Comparison of ENCODE assay signal across 8 cellular contexts in genomic region chr14:23070262-23071129, GRCh38. TPM values are rescaled to one million over a fixed set of nuclear protein-coding genes. Genes with fewer than 3 reads are reported as not detected.
DNase-seq lines count a peak whose midpoint lies in the region; ATAC-seq, FAIRE-seq and TF ChIP-seq lines count a peak whose summit lies in the region.

No MANE protein-coding gene starts in this region.

- H3K4me3 ChIP-seq in A549 (peak overlapping the region; percentile 69), HUES48 (ENCODE audit: low read depth, low read length) (peak overlapping the region; percentile 85), breast epithelium (peak overlapping the region; percentile 56 to 77 (median 57)), mucosa of stomach (ENCODE audit: low read length) (peak overlapping the region; percentile 29)

- TF ChIP-seq EP300 in A549 (IDR thresholded peaks at IDR 0.05), result no peak

- FAIRE-seq in A549 (lab: Jason Lieb, UNC), result no peak

- ATAC-seq in A549, result no peak
- no peak for ATAC-seq in HG03439 (IDR thresholded peaks at IDR 0.05; ENCODE audit: unreplicated experiment)

- TF ChIP-seq POLR2A in A549 (IDR thresholded peaks at IDR 0.05; ENCODE audit: low read length), result no peak
- no peak for TF ChIP-seq POLR2A in breast epithelium (IDR thresholded peaks at IDR 0.05)

- intact Hi-C loops in breast epithelium (cut with DNase I; ENCODE audit: low total_unique reads), result no loop called here

- WGBS in A549 (ENCODE audit: missing lambda C conversion rate), result 9% methylated on average over 10 of the region's 10 CpGs

- peaks cover 32% of the 10 kb centered on the region for H3K4me1 ChIP-seq in A549
- peaks cover 27% of the 10 kb centered on the region for H3K4me1 ChIP-seq in HUES48 (ENCODE audit: control insufficient read depth, insufficient read depth, low read length)
- peaks cover 7 to 13% of the 10 kb centered on the region in 2 donors for H3K4me1 ChIP-seq in breast epithelium
- H3K4me1 ChIP-seq in mucosa of stomach (ENCODE audit: control insufficient read depth, insufficient read depth, low read length), result peaks cover 24% of the 10 kb centered on the region

- H3K27ac ChIP-seq in A549 (peak overlapping the region; percentile 84 to 92), HUES48 (ENCODE audit: low read depth, low read length) (peak overlapping the region; percentile 89), breast epithelium (peak overlapping the region; percentile 8 to 84)

- H3K9ac ChIP-seq in HUES48 (ENCODE audit: low read depth, low read length) (peak overlapping the region; percentile 95), mucosa of stomach (ENCODE audit: low read length) (peak overlapping the region; percentile 67)

- H3K4me2 ChIP-seq in A549, result peak overlapping the region; percentile 97

- H3K27me3 ChIP-seq in HUES48 (ENCODE audit: control insufficient read depth, insufficient read depth, low read length) (no peaks in the 10 kb centered on the region), breast epithelium (no peaks in the 10 kb centered on the region), mucosa of stomach (ENCODE audit: control insufficient read depth, insufficient read depth, low read length) (no peaks in the 10 kb centered on the region)

- H3K9me3 ChIP-seq in A549 (no peaks in the 10 kb centered on the region), HUES48 (ENCODE audit: control insufficient read depth, insufficient read depth, low read length) (no peaks in the 10 kb centered on the region), breast epithelium (no peaks in the 10 kb centered on the region), mucosa of stomach (ENCODE audit: control insufficient read depth, low read length) (no peaks in the 10 kb centered on the region)

- TF ChIP-seq CTCF in A549 (IDR thresholded peaks at IDR 0.05) (no peak), breast epithelium (IDR thresholded peaks at IDR 0.05) (no peak)

- POLR2A ChIA-PET in A549 (lab: Yijun Ruan, JAX), result interaction anchor here (0.6 to 3.7 kb wide), 5 partner anchors 8 to 232 kb away, joined by 3 to 36 read pairs (median 7); partner anchors contain the start of genes ACIN1, C14orf119 and PPP1R3E

- H3K36me3 ChIP-seq in HUES48 (ENCODE audit: control insufficient read depth, insufficient read depth, low read length), result peaks cover 68% of the 10 kb centered on the region
- no peaks in the 10 kb centered on the region for H3K36me3 ChIP-seq in breast epithelium
- H3K36me3 ChIP-seq in mucosa of stomach (ENCODE audit: control insufficient read depth, insufficient read depth, low read length), result peaks cover 21% of the 10 kb centered on the region

- TF ChIP-seq RAD21 in A549 (conservative IDR thresholded peaks at IDR 0.05 in 1 of 2, IDR thresholded peaks at IDR 0.05 in 1 of 2), result no peak

- DNase-seq in A549 (ENCODE audit: low read depth in 1 of 2, low spot score in 1 of 2) (no peak), breast epithelium (ENCODE audit: low spot score in 2 of 2) (no peak), anterior cingulate cortex (lab: John Stamatoyannopoulos, UW) (no peak), DMS53 treated with DMSO at 0.1 percent for 48 hours (lab: John Stamatoyannopoulos, UW; ENCODE audit: unreplicated experiment) (no peak)
- no peak for DNase-seq in stimulated activated CD4-positive, alpha-beta T cell treated with anti-CD3 and anti-CD28 coated beads, Interleukin-2, amount 100 ng/mL, for 24 hours

- CTCF ChIA-PET in A549 (lab: Yijun Ruan, JAX), result interaction anchor here (0.6 to 4.3 kb wide), 19 partner anchors 8 to 143 kb away, joined by 3 to 24 read pairs (median 6); partner anchors contain the start of genes ACIN1 and C14orf119

TF ChIP-seq in A549, 52 proteins besides CTCF, POLR2A, EP300 and RAD21:
- TF ChIP-seq EHF (CRISPR knock-in tag; IDR thresholded peaks at IDR 0.05) (no peak), SMC3 (IDR thresholded peaks at IDR 0.05) (no peak), CEBPB (IDR thresholded peaks at IDR 0.05) (no peak), RFX5 (IDR thresholded peaks at IDR 0.05) (no peak), NR3C1 (IDR thresholded peaks at IDR 0.05) (no peak), RCOR1 (IDR thresholded peaks at IDR 0.05; ENCODE audit: low read depth, low read length) (no peak), CBX8 (IDR thresholded peaks at IDR 0.05) (no peak), TFCP2L1 (CRISPR knock-in tag; IDR thresholded peaks at IDR 0.05) (no peak)
- TF ChIP-seq, protein P1, sequence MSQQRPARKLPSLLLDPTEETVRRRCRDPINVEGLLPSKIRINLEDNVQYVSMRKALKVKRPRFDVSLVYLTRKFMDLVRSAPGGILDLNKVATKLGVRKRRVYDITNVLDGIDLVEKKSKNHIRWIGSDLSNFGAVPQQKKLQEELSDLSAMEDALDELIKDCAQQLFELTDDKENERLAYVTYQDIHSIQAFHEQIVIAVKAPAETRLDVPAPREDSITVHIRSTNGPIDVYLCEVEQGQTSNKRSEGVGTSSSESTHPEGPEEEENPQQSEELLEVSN (IDR thresholded peaks at IDR 0.05; ENCODE audit: borderline replicate concordance, low read depth), result no peak
TF ChIP-seq in A549: peak in this region for 0.

RNA-seq across cellular contexts. Expression of gene CDH24, which starts 13.2 kb away (rescaled TPM):
- polyA plus RNA-seq in A549 (2011; rRNA removed), result 4.8 and 4.9 TPM in 2 replicates
- polyA plus RNA-seq in A549 (2012; cell fraction: cytosol; rRNA removed), result 13.4 and 15.7 TPM in 2 replicates
- 158 and 162 TPM in 2 replicates for polyA plus RNA-seq in A549 (2012; cell fraction: nucleus; rRNA removed)
- 5.0 to 5.3 TPM (median 5.1 TPM) in 3 replicates for polyA plus RNA-seq in A549 (2017; fragmentation: RNase III; extraction: RNeasy Plus Mini Kit Qiagen cat#74134 plus additional on column Dnase treatment)
- 3.9 and 8.1 TPM in 2 replicates for polyA minus RNA-seq in A549 (2011; rRNA and poly(A)+ RNA removed)
- 1 to 10 TPM; 2.2 to 5.2 (median 3.2) TPM for total RNA-seq in breast epithelium

RNA-seq across cellular contexts. Expression of gene ACIN1, which starts 24.4 kb away (rescaled TPM):
- 126 and 140 TPM in 2 replicates for polyA plus RNA-seq in A549 (2011; rRNA removed)
- 82.3 and 85.6 TPM in 2 replicates for polyA plus RNA-seq in A549 (2012; cell fraction: cytosol; rRNA removed)
- polyA plus RNA-seq in A549 (2012; cell fraction: nucleus; rRNA removed), result 244 and 317 TPM in 2 replicates
- 144 to 150 TPM (median 147 TPM) in 3 replicates for polyA plus RNA-seq in A549 (2017; fragmentation: RNase III; extraction: RNeasy Plus Mini Kit Qiagen cat#74134 plus additional on column Dnase treatment)
- 106 and 121 TPM in 2 replicates for polyA minus RNA-seq in A549 (2011; rRNA and poly(A)+ RNA removed)
- total RNA-seq in breast epithelium, result 100 to 1,000 TPM; 106 to 151 (median 145) TPM

RNA-seq across cellular contexts. Expression of gene C14orf119, which starts 24.8 kb away (rescaled TPM):
- polyA plus RNA-seq in A549 (2011; rRNA removed), result 82.5 and 107 TPM in 2 replicates
- polyA plus RNA-seq in A549 (2012; cell fraction: cytosol; rRNA removed), result 53.1 and 63.1 TPM in 2 replicates
- polyA plus RNA-seq in A549 (2012; cell fraction: nucleus; rRNA removed), result 21.8 and 29.1 TPM in 2 replicates
- 94.8 to 102 TPM (median 99.2 TPM) in 3 replicates for polyA plus RNA-seq in A549 (2017; fragmentation: RNase III; extraction: RNeasy Plus Mini Kit Qiagen cat#74134 plus additional on column Dnase treatment)
- polyA minus RNA-seq in A549 (2011; rRNA and poly(A)+ RNA removed), result 69.8 and 95.8 TPM in 2 replicates
- total RNA-seq in breast epithelium, result 10 to 100 TPM; 29.6 to 34.4 (median 32.8) TPM

RNA-seq across cellular contexts. Expression of gene PSMB11, which starts 28.5 kb away (rescaled TPM):
- polyA plus RNA-seq in A549 (2011; rRNA removed) (not detected in 2 replicates), A549 (2017; fragmentation: RNase III; extraction: RNeasy Plus Mini Kit Qiagen cat#74134 plus additional on column Dnase treatment) (not detected in 3 replicates)
- not detected in 2 replicates for polyA plus RNA-seq in A549 (2012; cell fraction: cytosol; rRNA removed)
- polyA plus RNA-seq in A549 (2012; cell fraction: nucleus; rRNA removed), result not detected in 2 replicates
- polyA minus RNA-seq in A549 (2011; rRNA and poly(A)+ RNA removed), result not detected in 2 replicates
- not detected for total RNA-seq in breast epithelium

RNA-seq across cellular contexts. Expression of gene CIROP, which starts 34.3 kb away (rescaled TPM):
- polyA plus RNA-seq in A549 (2011; rRNA removed) (0.03 TPM in 1 of 2 replicates, not detected in the other), A549 (2017; fragmentation: RNase III; extraction: RNeasy Plus Mini Kit Qiagen cat#74134 plus additional on column Dnase treatment) (not detected in 3 replicates)
- not detected in 2 replicates for polyA plus RNA-seq in A549 (2012; cell fraction: cytosol; rRNA removed)
- polyA plus RNA-seq in A549 (2012; cell fraction: nucleus; rRNA removed), result not detected in 2 replicates
- polyA minus RNA-seq in A549 (2011; rRNA and poly(A)+ RNA removed), result not detected in 2 replicates
- not detected for total RNA-seq in breast epithelium

Comparison
In these comparisons a context has a peak if more than half of its experiments do, and no peak if none do; other contexts are left out.
1. H3K4me3 ChIP-seq: peak in every context shown above with its lines; median percentile 85 in HUES48; 69 in A549; 57 in breast epithelium; 29 in mucosa of stomach.